ENCODE assay signal across 24 cellular contexts in the genomic region with DNA sequence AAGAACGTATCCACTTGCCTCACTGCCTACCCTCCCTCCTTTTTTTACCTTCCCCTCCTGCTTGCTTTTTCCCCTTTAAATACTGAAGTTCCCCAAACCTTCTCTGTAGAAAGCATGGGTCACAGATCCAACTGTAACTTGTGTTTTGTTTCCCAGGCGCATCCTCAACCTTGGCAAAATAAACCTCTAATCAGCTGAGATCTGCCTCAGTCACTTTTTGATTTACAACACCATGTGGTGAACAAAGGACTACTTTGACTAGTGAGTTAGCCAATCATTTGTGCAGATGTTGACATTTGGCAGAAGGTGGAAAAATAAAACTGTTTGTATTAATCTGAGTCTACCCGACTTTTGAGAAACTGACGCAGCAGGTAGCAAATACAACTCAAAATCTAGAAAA.
"Had no signal": no experiment of that assay in that cellular context is flagged by ENCODE, and none has a peak within 500 bp of the region (broad histone marks: within the 10 kb centered on the region; RNA-seq: fewer than 3 reads in every experiment).

No MANE protein-coding gene starts in this region.

- H3K4me3 ChIP-seq: body of pancreas, esophagus squamous epithelium, gastroesophageal sphincter, pancreas, psoas muscle, right atrium auricular region, testis, transverse colon had no signal

- H3K36me3 ChIP-seq: pancreas, transverse colon had no signal

- DNase-seq: activated CD4-positive, alpha-beta T cell treated with anti-CD3 and anti-CD28 coated beads for 36 hours; activated CD4-positive, alpha-beta T cell treated with anti-CD3 and anti-CD28 coated beads, Interleukin-2, amount 50 U/mL, for 48 hours; activated CD4-positive, CD25-positive, alpha-beta regulatory T cell; activated CD8-positive, alpha-beta memory T cell treated with anti-CD3 and anti-CD28 coated beads for 24 hours; activated gamma-delta T cell; aorta; body of pancreas; dermis blood vessel endothelial cell; effector CD4-positive, alpha-beta T cell; esophagus squamous epithelium; head of caudate nucleus; hippocampal formation; left cardiac atrium; naive B cell; nucleus accumbens; pancreas; psoas muscle; stimulated activated CD4-positive, alpha-beta T cell treated with anti-CD3 and anti-CD28 coated beads, Interleukin-15, amount 100 ng/mL, for 24 hours; stimulated activated CD4-positive, alpha-beta T cell treated with anti-CD3 and anti-CD28 coated beads, Interleukin-2, amount 100 ng/mL, for 24 hours; stimulated activated naive B cell treated with anti-CD40 and anti-IgM and Interleukin-4, amounts not matched to agents 10 μg/mL and 1 μg/mL and 100 μg/mL, for 72 hours; testis; transverse colon had no signal

- H3K27me3 ChIP-seq: body of pancreas, esophagus squamous epithelium, gastroesophageal sphincter, pancreas, right atrium auricular region, testis, transverse colon had no signal

- H3K4me1 ChIP-seq: body of pancreas, esophagus squamous epithelium, gastroesophageal sphincter, pancreas, psoas muscle, right atrium auricular region, transverse colon had no signal

- H3K9me3 ChIP-seq: body of pancreas, esophagus squamous epithelium, gastroesophageal sphincter, pancreas, psoas muscle, right atrium auricular region, testis, transverse colon had no signal

- H3K27ac ChIP-seq: body of pancreas, esophagus squamous epithelium, gastroesophageal sphincter, pancreas, psoas muscle, right atrium auricular region, testis, transverse colon had no signal
